ENCODE assay signal across 25 cellular contexts in genomic region chr13:69720278-69720983, GRCh38.
"Had no signal": no experiment of that assay in that cellular context is flagged by ENCODE, and none has a peak within 500 bp of the region (broad histone marks: within the 10 kb centered on the region; RNA-seq: fewer than 3 reads in every experiment).

No MANE protein-coding gene starts in this region.

- H3K27ac ChIP-seq: foreskin keratinocyte, spleen, testis, upper lobe of left lung had no signal

- H3K36me3 ChIP-seq: spleen, upper lobe of left lung had no signal

- H3K9me3 Mint-ChIP-seq: nephron progenitor cell; T-helper 1 cell treated with Interleukin-12 subunit alpha and Interleukin-12 subunit beta and Interleukin-4 antibody, amounts not matched to agents 30 μg/mL and 1 μg/mL, for 36 hours had no signal

- H3K36me3 Mint-ChIP-seq: immature natural killer cell, memory B cell had no signal

- H3K4me3 Mint-ChIP-seq: activated B cell treated with CpG ODN at 0.5 μM for 24 hours; activated CD4-positive, alpha-beta T cell treated with anti-CD3 and anti-CD28 coated beads for 36 hours; activated naive CD4-positive, alpha-beta T cell treated with anti-CD3 and anti-CD28 coated beads for 36 hours; activated T-cell treated with anti-CD3 and anti-CD28 coated beads, Interleukin-2, amount 50 U/mL, for 4 hours; dendritic cell treated with granulocyte-macrophage colony-stimulating factor and Interleukin-4, amounts not matched to agents 40 ng/mL and 50 ng/mL, for 4 days; immature natural killer cell; memory B cell; nephron progenitor cell; T-helper 1 cell treated with Interleukin-12 subunit alpha and Interleukin-12 subunit beta and Interleukin-4 antibody, amounts not matched to agents 30 μg/mL and 1 μg/mL, for 36 hours had no signal

- H3K4me3 ChIP-seq: spleen, testis, upper lobe of left lung had no signal

- H3K27ac Mint-ChIP-seq: activated B cell treated with CpG ODN at 0.5 μM for 24 hours; activated CD4-positive, alpha-beta T cell treated with anti-CD3 and anti-CD28 coated beads for 36 hours; activated naive CD4-positive, alpha-beta T cell treated with anti-CD3 and anti-CD28 coated beads for 36 hours; dendritic cell treated with granulocyte-macrophage colony-stimulating factor and Interleukin-4, amounts not matched to agents 40 ng/mL and 50 ng/mL, for 4 days; immature natural killer cell; memory B cell; nephron progenitor cell; T-helper 1 cell treated with Interleukin-12 subunit alpha and Interleukin-12 subunit beta and Interleukin-4 antibody, amounts not matched to agents 30 μg/mL and 1 μg/mL, for 36 hours had no signal

- H3K4me1 ChIP-seq: foreskin keratinocyte, spleen, testis, upper lobe of left lung had no signal

- ATAC-seq: activated CD4-positive, alpha-beta T cell treated with anti-CD3 and anti-CD28 coated beads for 36 hours; activated T-cell treated with anti-CD3 and anti-CD28 coated beads, Interleukin-2, amount 50 U/mL, for 4 hours; foreskin keratinocyte; left ventricle myocardium superior had no signal

- H3K9me3 ChIP-seq: testis, upper lobe of left lung had no signal

- FAIRE-seq: endometrium had no signal

- H3K4me1 Mint-ChIP-seq: activated B cell treated with CpG ODN at 0.5 μM for 24 hours; activated CD4-positive, alpha-beta T cell treated with anti-CD3 and anti-CD28 coated beads for 36 hours; immature natural killer cell; memory B cell; nephron progenitor cell had no signal

- H3K27me3 Mint-ChIP-seq: activated B cell treated with CpG ODN at 0.5 μM for 24 hours; activated CD4-positive, alpha-beta T cell treated with anti-CD3 and anti-CD28 coated beads for 36 hours; dendritic cell treated with granulocyte-macrophage colony-stimulating factor and Interleukin-4, amounts not matched to agents 40 ng/mL and 50 ng/mL, for 4 days; memory B cell had no signal

- H3K27me3 ChIP-seq: foreskin keratinocyte, spleen, testis, upper lobe of left lung had no signal

- DNase-seq: activated B cell treated with CpG ODN at 0.5 μM for 24 hours; activated CD4-positive, alpha-beta T cell treated with anti-CD3 and anti-CD28 coated beads for 36 hours; activated CD4-positive, alpha-beta T cell treated with anti-CD3 and anti-CD28 coated beads, Interleukin-2, amount 50 U/mL, for 4 hours; activated CD8-positive, alpha-beta memory T cell treated with anti-CD3 and anti-CD28 coated beads for 24 hours; activated CD8-positive, alpha-beta memory T cell treated with anti-CD3 and anti-CD28 coated beads, Interleukin-2, amount 50 U/mL, for 4 hours; activated naive CD4-positive, alpha-beta T cell treated with anti-CD3 and anti-CD28 coated beads for 36 hours; activated T-cell treated with anti-CD3 and anti-CD28 coated beads, Interleukin-2, amount 50 U/mL, for 4 hours; effector CD4-positive, alpha-beta T cell; erythroblast; foreskin keratinocyte; immature natural killer cell; left ventricle myocardium superior; nephron progenitor cell; nucleus accumbens; posterior cingulate gyrus; spleen; stimulated activated CD4-positive, alpha-beta T cell treated with anti-CD3 and anti-CD28 coated beads, Interleukin-4, amount 100 ng/mL, for 1 hour; stimulated activated naive CD4-positive, alpha-beta T cell; T1000; testis; upper lobe of left lung had no signal
